In the genomic region with DNA sequence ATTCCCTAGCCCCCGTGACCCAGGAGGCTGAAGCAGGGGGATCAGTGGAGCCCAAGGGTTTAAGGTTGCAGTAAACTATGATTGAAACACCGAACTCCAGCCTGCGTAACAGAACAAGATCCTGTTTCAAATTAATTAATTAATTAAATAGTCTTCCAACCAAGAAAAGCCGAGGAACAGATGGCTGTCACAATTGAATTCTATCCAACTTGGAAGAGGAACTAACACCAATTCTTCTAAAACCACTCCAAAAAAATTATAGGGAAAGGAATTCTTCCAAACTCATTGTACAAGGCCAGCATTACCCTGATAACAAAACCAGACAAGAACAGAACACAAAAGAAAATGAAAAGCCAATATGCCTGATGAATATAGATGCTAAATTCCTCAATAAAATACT, we compare ENCODE assay signal across 35 cellular contexts. TPM values are rescaled to one million over a fixed set of nuclear protein-coding genes. Genes with fewer than 3 reads are reported as not detected.
"Had no signal": no experiment of that assay in that cellular context is flagged by ENCODE, and none has a peak within 500 bp of the region (broad histone marks: within the 10 kb centered on the region; RNA-seq: fewer than 3 reads in every experiment).

No MANE protein-coding gene starts in this region.

- H3K36me3 ChIP-seq: ascending aorta, breast epithelium, cardiac muscle cell, esophagus squamous epithelium, gastroesophageal sphincter, heart right ventricle had no signal

- H3K4me1 Mint-ChIP-seq: activated CD4-positive, alpha-beta T cell treated with anti-CD3 and anti-CD28 coated beads for 36 hours; activated CD4-positive, alpha-beta T cell treated with anti-CD3 and anti-CD28 coated beads, Interleukin-2, amount 10 ng/mL, durations not matched to agents 24 days and 14 days; activated CD8-positive, alpha-beta memory T cell treated with anti-CD3 and anti-CD28 coated beads, Interleukin-2, amount 10 ng/mL, durations not matched to agents 7 days and 5 days; activated naive CD4-positive, alpha-beta T cell treated with anti-CD3 and anti-CD28 coated beads, Interleukin-2, amount 10 ng/mL, durations not matched to agents 7 days and 5 days; activated naive CD8-positive, alpha-beta T cell treated with anti-CD3 and anti-CD28 coated beads, Interleukin-2, amount 10 ng/mL, durations not matched to agents 7 days and 5 days; brain had no signal

- H3K4me1 ChIP-seq: ascending aorta, breast epithelium, esophagus squamous epithelium, gastroesophageal sphincter, heart right ventricle had no signal

- H3K4me3 Mint-ChIP-seq: activated CD4-positive, alpha-beta memory T cell treated with anti-CD3 and anti-CD28 coated beads for 36 hours; activated CD4-positive, alpha-beta T cell treated with anti-CD3 and anti-CD28 coated beads for 36 hours; activated CD4-positive, alpha-beta T cell treated with anti-CD3 and anti-CD28 coated beads, Interleukin-2, amount 10 ng/mL, durations not matched to agents 24 days and 14 days; activated CD8-positive, alpha-beta memory T cell treated with anti-CD3 and anti-CD28 coated beads, Interleukin-2, amount 10 ng/mL, durations not matched to agents 7 days and 5 days; activated CD8-positive, alpha-beta T cell treated with anti-CD3 and anti-CD28 coated beads, Interleukin-2, amount 10 ng/mL, durations not matched to agents 7 days and 5 days; activated naive CD4-positive, alpha-beta T cell treated with anti-CD3 and anti-CD28 coated beads, Interleukin-2, amount 10 ng/mL, durations not matched to agents 7 days and 5 days; activated naive CD8-positive, alpha-beta T cell treated with anti-CD3 and anti-CD28 coated beads, Interleukin-2, amount 10 ng/mL, durations not matched to agents 7 days and 5 days; activated T-cell treated with anti-CD3 and anti-CD28 coated beads, Interleukin-2, amount 50 U/mL, for 24 hours; activated T-cell treated with anti-CD3 and anti-CD28 coated beads, Interleukin-2, amount 50 U/mL, for 72 hours; brain; effector memory CD8-positive, alpha-beta T cell had no signal

- H3K27ac Mint-ChIP-seq: activated CD4-positive, alpha-beta memory T cell treated with anti-CD3 and anti-CD28 coated beads for 36 hours; activated CD4-positive, alpha-beta T cell treated with anti-CD3 and anti-CD28 coated beads for 36 hours; activated CD4-positive, alpha-beta T cell treated with anti-CD3 and anti-CD28 coated beads, Interleukin-2, amount 10 ng/mL, durations not matched to agents 24 days and 14 days; activated CD8-positive, alpha-beta memory T cell treated with anti-CD3 and anti-CD28 coated beads, Interleukin-2, amount 10 ng/mL, durations not matched to agents 7 days and 5 days; activated CD8-positive, alpha-beta T cell treated with anti-CD3 and anti-CD28 coated beads, Interleukin-2, amount 10 ng/mL, durations not matched to agents 7 days and 5 days; activated naive CD4-positive, alpha-beta T cell treated with anti-CD3 and anti-CD28 coated beads, Interleukin-2, amount 10 ng/mL, durations not matched to agents 7 days and 5 days; activated naive CD4-positive, alpha-beta T cell treated with anti-CD3 and anti-CD28 coated beads, Interleukin-2, amount 50 U/mL, for 72 hours; activated naive CD8-positive, alpha-beta T cell treated with anti-CD3 and anti-CD28 coated beads, Interleukin-2, amount 10 ng/mL, durations not matched to agents 7 days and 5 days; activated T-cell treated with anti-CD3 and anti-CD28 coated beads, Interleukin-2, amount 50 U/mL, for 24 hours; activated T-cell treated with anti-CD3 and anti-CD28 coated beads, Interleukin-2, amount 50 U/mL, for 72 hours; brain; effector memory CD8-positive, alpha-beta T cell had no signal

- DNase-seq: activated CD4-positive, alpha-beta memory T cell treated with anti-CD3 and anti-CD28 coated beads for 36 hours; activated CD4-positive, alpha-beta T cell treated with anti-CD3 and anti-CD28 coated beads for 36 hours; activated CD4-positive, alpha-beta T cell treated with anti-CD3 and anti-CD28 coated beads, Interleukin-2, amount 10 ng/mL, durations not matched to agents 24 days and 14 days; activated CD4-positive, CD25-positive, alpha-beta regulatory T cell; activated CD4-positive, CD25-positive, alpha-beta regulatory T cell treated with anti-CD3 and anti-CD28 coated beads, Interleukin-2, amount 50 U/mL, for 72 hours; activated CD8-positive, alpha-beta memory T cell treated with anti-CD3 and anti-CD28 coated beads, Interleukin-2, amount 10 ng/mL, durations not matched to agents 7 days and 5 days; activated CD8-positive, alpha-beta memory T cell treated with anti-CD3 and anti-CD28 coated beads, Interleukin-2, amount 50 U/mL, for 4 hours; activated CD8-positive, alpha-beta T cell treated with anti-CD3 and anti-CD28 coated beads, Interleukin-2, amount 10 ng/mL, durations not matched to agents 7 days and 5 days; activated gamma-delta T cell; activated naive CD4-positive, alpha-beta T cell; activated naive CD4-positive, alpha-beta T cell treated with anti-CD3 and anti-CD28 coated beads, Interleukin-2, amount 10 ng/mL, durations not matched to agents 7 days and 5 days; activated naive CD8-positive, alpha-beta T cell treated with anti-CD3 and anti-CD28 coated beads, Interleukin-2, amount 10 ng/mL, durations not matched to agents 7 days and 5 days; activated T-cell treated with anti-CD3 and anti-CD28 coated beads for 4 hours; activated T-cell treated with anti-CD3 and anti-CD28 coated beads, Interleukin-2, amount 50 U/mL, for 24 hours; activated T-cell treated with anti-CD3 and anti-CD28 coated beads, Interleukin-2, amount 50 U/mL, for 72 hours; central memory CD4-positive, alpha-beta T cell; cortex of kidney; dermis blood vessel endothelial cell; effector CD4-positive, alpha-beta T cell; effector memory CD8-positive, alpha-beta T cell; esophagus squamous epithelium; foreskin melanocyte; heart right ventricle; T-helper 2 cell had no signal

- H3K27ac ChIP-seq: ascending aorta, breast epithelium, cardiac muscle cell, epithelial cell of prostate, esophagus squamous epithelium, gastroesophageal sphincter, heart right ventricle, hepatocyte had no signal

- H3K27me3 ChIP-seq: ascending aorta, breast epithelium, cardiac muscle cell, esophagus squamous epithelium, gastroesophageal sphincter, heart right ventricle, hepatocyte had no signal

- H3K4me3 ChIP-seq: ascending aorta, breast epithelium, cardiac muscle cell, esophagus squamous epithelium, gastroesophageal sphincter, heart right ventricle, hepatocyte had no signal

- H3K27me3 Mint-ChIP-seq: activated CD4-positive, alpha-beta memory T cell treated with anti-CD3 and anti-CD28 coated beads for 36 hours; activated CD4-positive, alpha-beta T cell treated with anti-CD3 and anti-CD28 coated beads for 36 hours; activated CD4-positive, alpha-beta T cell treated with anti-CD3 and anti-CD28 coated beads, Interleukin-2, amount 10 ng/mL, durations not matched to agents 24 days and 14 days; activated CD8-positive, alpha-beta memory T cell treated with anti-CD3 and anti-CD28 coated beads, Interleukin-2, amount 10 ng/mL, durations not matched to agents 7 days and 5 days; activated naive CD4-positive, alpha-beta T cell treated with anti-CD3 and anti-CD28 coated beads, Interleukin-2, amount 10 ng/mL, durations not matched to agents 7 days and 5 days; activated naive CD8-positive, alpha-beta T cell treated with anti-CD3 and anti-CD28 coated beads, Interleukin-2, amount 10 ng/mL, durations not matched to agents 7 days and 5 days; activated T-cell treated with anti-CD3 and anti-CD28 coated beads, Interleukin-2, amount 50 U/mL, for 24 hours; brain; effector memory CD8-positive, alpha-beta T cell had no signal

- H3K9me3 Mint-ChIP-seq: activated CD4-positive, alpha-beta T cell treated with anti-CD3 and anti-CD28 coated beads, Interleukin-2, amount 10 ng/mL, durations not matched to agents 24 days and 14 days had no signal

- H3K9me3 ChIP-seq: esophagus squamous epithelium had no signal

- H3K36me3 Mint-ChIP-seq: activated CD4-positive, alpha-beta memory T cell treated with anti-CD3 and anti-CD28 coated beads for 36 hours; activated CD8-positive, alpha-beta memory T cell treated with anti-CD3 and anti-CD28 coated beads, Interleukin-2, amount 10 ng/mL, durations not matched to agents 7 days and 5 days; activated naive CD4-positive, alpha-beta T cell treated with anti-CD3 and anti-CD28 coated beads, Interleukin-2, amount 10 ng/mL, durations not matched to agents 7 days and 5 days; activated naive CD4-positive, alpha-beta T cell treated with anti-CD3 and anti-CD28 coated beads, Interleukin-2, amount 50 U/mL, for 72 hours; activated naive CD8-positive, alpha-beta T cell treated with anti-CD3 and anti-CD28 coated beads, Interleukin-2, amount 10 ng/mL, durations not matched to agents 7 days and 5 days; brain had no signal

RNA-seq across cellular contexts. Expression of a gene that starts 43.4 kb away (rescaled TPM):
- total RNA-seq: activated CD4-positive, alpha-beta memory T cell treated with anti-CD3 and anti-CD28 coated beads for 36 hours; activated CD4-positive, alpha-beta T cell treated with anti-CD3 and anti-CD28 coated beads for 36 hours; activated CD4-positive, alpha-beta T cell treated with anti-CD3 and anti-CD28 coated beads, Interleukin-2, amount 10 ng/mL, durations not matched to agents 24 days and 14 days; activated CD8-positive, alpha-beta memory T cell treated with anti-CD3 and anti-CD28 coated beads for 36 hours; activated CD8-positive, alpha-beta memory T cell treated with anti-CD3 and anti-CD28 coated beads, Interleukin-2, amount 10 ng/mL, durations not matched to agents 7 days and 5 days; activated CD8-positive, alpha-beta T cell treated with anti-CD3 and anti-CD28 coated beads, Interleukin-2, amount 10 ng/mL, durations not matched to agents 7 days and 5 days; activated naive CD4-positive, alpha-beta T cell treated with anti-CD3 and anti-CD28 coated beads, Interleukin-2, amount 50 U/mL, for 72 hours; activated naive CD8-positive, alpha-beta T cell treated with anti-CD3 and anti-CD28 coated beads, Interleukin-2, amount 10 ng/mL, durations not matched to agents 7 days and 5 days; activated T-cell treated with anti-CD3 and anti-CD28 coated beads, Interleukin-2, amount 50 U/mL, for 72 hours; chondrocyte; fibroblast of villous mesenchyme had no signal
- polyA plus RNA-seq: cardiac muscle cell had no signal
